In the genomic region with DNA sequence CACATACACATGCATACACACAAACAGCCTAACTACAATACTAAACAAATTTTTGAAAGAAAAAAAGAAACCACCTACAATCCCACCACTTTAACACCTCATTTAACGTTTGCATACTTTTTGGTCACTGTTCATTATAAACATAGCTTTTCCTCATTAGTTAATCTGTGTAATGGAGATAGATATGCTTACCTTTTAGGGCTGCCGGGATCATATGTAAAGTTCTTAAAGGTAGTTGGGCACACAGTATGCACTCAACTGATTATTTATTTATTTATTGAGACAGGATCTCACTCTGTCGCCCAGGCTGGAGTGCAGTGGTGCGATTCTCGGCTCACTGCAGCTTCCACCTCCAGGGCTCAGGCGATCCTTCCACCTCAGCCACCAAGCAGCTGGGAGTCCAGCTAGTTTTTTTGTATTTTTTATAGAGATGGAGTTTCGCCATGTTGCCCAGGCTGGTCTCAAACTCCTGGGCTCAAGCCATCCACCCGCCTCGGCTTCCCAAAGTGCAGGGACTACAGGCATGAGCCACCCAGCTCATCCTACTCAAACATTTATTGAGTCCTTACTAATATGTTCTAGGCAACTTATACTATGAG, we compare ENCODE assay signal across 8 cellular contexts. TPM values are rescaled to one million over a fixed set of nuclear protein-coding genes. Genes with fewer than 3 reads are reported as not detected.
DNase-seq lines count a peak whose midpoint lies in the region; ATAC-seq, FAIRE-seq and TF ChIP-seq lines count a peak whose summit lies in the region.

No MANE protein-coding gene starts in this region.

- in situ Hi-C loops in GM23248 (cut with MboI): no loop called here

- peaks cover 41% of the 10 kb centered on the region for H3K79me2 ChIP-seq in GM23248 (ENCODE audit: insufficient read depth)

- no peak for TF ChIP-seq CTCF in VCaP (conservative IDR thresholded peaks at IDR 0.05)
- TF ChIP-seq CTCF in foreskin keratinocyte (conservative IDR thresholded peaks at IDR 0.05): no peak
- TF ChIP-seq CTCF in retinal pigment epithelial cell (conservative IDR thresholded peaks at IDR 0.05; ENCODE audit: low read depth, low read length): no peak

- H4K20me1 ChIP-seq in GM23248 (ENCODE audit: insufficient read depth): peaks cover 4% of the 10 kb centered on the region; the same call in 1 of the 2 replicates

- H3K27me3 ChIP-seq in GM23248 (replicated peaks; ENCODE audit: insufficient read depth): no peaks in the 10 kb centered on the region
- H3K27me3 ChIP-seq in foreskin keratinocyte: no peaks in the 10 kb centered on the region

- no peaks in the 10 kb centered on the region for H3K9me2 ChIP-seq in GM23248 (ENCODE audit: insufficient read depth)

- peak overlapping the region; percentile 77 for H2AFZ ChIP-seq in GM23248

- H3K4me1 ChIP-seq in GM23248 (ENCODE audit: insufficient read depth) (peaks cover 38% of the 10 kb centered on the region), foreskin keratinocyte (peaks cover 26% of the 10 kb centered on the region)

- FAIRE-seq in H54 (lab: Jason Lieb, UNC): no peak

- TF ChIP-seq POLR2A in H54 (IDR thresholded peaks at IDR 0.05; ENCODE audit: low read depth, low read length): no peak

- peaks cover 39% of the 10 kb centered on the region for H3F3A ChIP-seq in GM23248 (ENCODE audit: insufficient read depth)

- H3K4me2 ChIP-seq in GM23248 (ENCODE audit: unreplicated experiment): peak overlapping the region; percentile 86

- H3K9me3 ChIP-seq in GM23248 (ENCODE audit: low read depth): no peaks in the 10 kb centered on the region

- DNase-seq in GM23248: no peak
- no peak for DNase-seq in foreskin keratinocyte
- DNase-seq in retinal pigment epithelial cell (ENCODE audit: low read depth): no peak
- DNase-seq in kidney tubule cell (ENCODE audit: low spot score): no peak
- DNase-seq in activated CD4-positive, alpha-beta T cell treated with anti-CD3 and anti-CD28 coated beads for 4 hours: no peak
- DNase-seq in H54 (ENCODE audit: insufficient read length, low spot score): no peak

- H3K36me3 ChIP-seq in GM23248 (ENCODE audit: low read depth): 0 out of 2 replicates have a peak, but pooled peaks cover 6% of the 10 kb centered on the region

- H3K4me3 ChIP-seq in GM23248: peak overlapping the region; percentile 98
- H3K4me3 ChIP-seq in retinal pigment epithelial cell (ENCODE audit: low read length): peak overlapping the region; percentile 83

- ATAC-seq in foreskin keratinocyte (no peak), GM21381 (IDR thresholded peaks at IDR 0.05; ENCODE audit: unreplicated experiment) (no peak)

- WGBS in GM23248 (ENCODE audit: low coverage in 1 of 2, low lambda C conversion rate in 2 of 2, missing lambda C conversion rate in 2 of 2), 2 experiments: 76 to 80% methylated on average over 9 of the region's 9 CpGs

- H3K9ac ChIP-seq in GM23248: peak overlapping the region; percentile 97

- H3K27ac ChIP-seq in GM23248: peak overlapping the region; percentile 89
- H3K27ac ChIP-seq in VCaP: peak overlapping the region; percentile 86
- peak overlapping the region; percentile 64 for H3K27ac ChIP-seq in foreskin keratinocyte

RNA-seq across cellular contexts. Expression of a gene that starts 0.7 kb away (rescaled TPM):
- 45.5 and 51.4 TPM in 2 replicates for total RNA-seq in GM23248 (2014; rRNA removed; shearing (Covaris generic))
- polyA plus RNA-seq in GM23248 (2016; fragmentation: Nextera tagmentation; extraction: Ambion mirVana): 70.7 and 74.2 TPM in 2 replicates
- total RNA-seq in foreskin keratinocyte: 49.4 and 52.0 TPM in 2 replicates
- 21.1 and 21.4 TPM in 2 replicates for polyA plus RNA-seq in foreskin keratinocyte

RNA-seq across cellular contexts. Expression of a gene that starts 17.7 kb away (rescaled TPM):
- 26.7 and 30.9 TPM in 2 replicates for total RNA-seq in GM23248 (2014; rRNA removed; shearing (Covaris generic))
- polyA plus RNA-seq in GM23248 (2016; fragmentation: Nextera tagmentation; extraction: Ambion mirVana) (72.4 and 76.4 TPM in 2 replicates), foreskin keratinocyte (18.7 and 21.8 TPM in 2 replicates)
- 21.4 TPM in 2 replicates for total RNA-seq in foreskin keratinocyte
